In genomic region chr11:79466411-79466810, GRCh38 we compare ENCODE assay signal across 18 cellular contexts. TPM values are rescaled to one million over a fixed set of nuclear protein-coding genes. Genes with fewer than 3 reads are reported as not detected.
A peak's percentile ranks its signal among the peaks of the same experiment; 100 is the strongest.
DNase-seq lines count a peak whose midpoint lies in the region; ATAC-seq and TF ChIP-seq lines count a peak whose summit lies in the region.
"Had no signal": no experiment of that assay in that cellular context is flagged by ENCODE, and none has a peak within 500 bp of the region (broad histone marks: within the 10 kb centered on the region; RNA-seq: fewer than 3 reads in every experiment).

No MANE protein-coding gene starts in this region.

- H3K4me3 ChIP-seq in esophagus muscularis mucosa (no peak overlapping the region), OCI-LY7 (ENCODE audit: low read depth, low read length, poor library complexity, severe bottlenecking) (no peak overlapping the region), upper lobe of left lung (no peak overlapping the region)
- H3K4me3 ChIP-seq: cardiac muscle cell had no signal

- intact Hi-C loops in esophagus muscularis mucosa (cut with DNase I) (no loop called here), OCI-LY7 (cut with micrococcal nuclease; ENCODE audit: unreplicated experiment) (no loop called here)

- TF ChIP-seq POLR2A in esophagus muscularis mucosa (IDR thresholded peaks at IDR 0.05; ENCODE audit: low read depth) (no peak), upper lobe of left lung (IDR thresholded peaks at IDR 0.05) (no peak)

- no TSS peak for BruUV-seq in OCI-LY7 (replicated peaks; lab: Mats Ljungman, UMichigan)

- H3K27me3 ChIP-seq in esophagus muscularis mucosa (no peaks in the 10 kb centered on the region), upper lobe of left lung (no peaks in the 10 kb centered on the region)
- H3K27me3 ChIP-seq: cardiac muscle cell had no signal

- no peak overlapping the region for H3K27ac ChIP-seq in RWPE1
- no peak overlapping the region for H3K27ac ChIP-seq in esophagus muscularis mucosa (replicated peaks in 1 of 4)
- no peak overlapping the region for H3K27ac ChIP-seq in OCI-LY7 (ENCODE audit: low read depth, low read length, poor library complexity, severe bottlenecking)
- H3K27ac ChIP-seq in upper lobe of left lung: no peak overlapping the region
- H3K27ac ChIP-seq: cardiac muscle cell, VCaP had no signal

- TF ChIP-seq EP300 in esophagus muscularis mucosa (IDR thresholded peaks at IDR 0.05) (no peak), upper lobe of left lung (IDR thresholded peaks at IDR 0.05) (no peak)

- DNase-seq in EL (peak; percentile 30), RWPE1 (ENCODE audit: low spot score) (peak; percentile 45), esophagus muscularis mucosa (ENCODE audit: extremely low spot score) (peak; percentile 47), non-pigmented ciliary epithelial cell (ENCODE audit: low read depth) (peak; percentile 67), activated T-cell treated with anti-CD3 and anti-CD28 coated beads for 4 hours (no peak), OCI-LY7 (ENCODE audit: low spot score) (no peak), upper lobe of left lung (no peak)
- DNase-seq: activated CD8-positive, alpha-beta memory T cell treated with anti-CD3 and anti-CD28 coated beads for 24 hours; CD4-positive, CD25-positive, alpha-beta regulatory T cell; GDM1; NCI-H2081 treated with DMSO at 0.1 percent for 48 hours; NK-92 treated with Interleukin-12 subunit alpha and Interleukin-12 subunit beta, amount 100 ng/mL, for 24 hours; stimulated activated naive CD4-positive, alpha-beta T cell had no signal

- no peaks in the 10 kb centered on the region for H3K36me3 ChIP-seq in esophagus muscularis mucosa
- no peaks in the 10 kb centered on the region for H3K36me3 ChIP-seq in OCI-LY7 (ENCODE audit: insufficient read depth, low read length)
- H3K36me3 ChIP-seq in upper lobe of left lung: no peaks in the 10 kb centered on the region
- H3K36me3 ChIP-seq: cardiac muscle cell had no signal

- no peaks in the 10 kb centered on the region for H3K9me2 ChIP-seq in OCI-LY7 (ENCODE audit: insufficient read depth, low read length)

- no peak overlapping the region for H2AFZ ChIP-seq in OCI-LY7 (ENCODE audit: low read length)

- WGBS in esophagus muscularis mucosa: 40% methylated on average over 2 of the region's 2 CpGs
- 38 to 43% methylated on average over 2 of the region's 2 CpGs for WGBS in upper lobe of left lung, 2 donors

- CTCF ChIA-PET in RWPE1 (lab: Yijun Ruan, JAX) (no interaction called here), OCI-LY7 (lab: Charles Lee; ENCODE audit: unreplicated experiment) (no interaction called here)

- no peaks in the 10 kb centered on the region for H3K9me3 ChIP-seq in esophagus muscularis mucosa
- H3K9me3 ChIP-seq in OCI-LY7 (ENCODE audit: low read length): no peaks in the 10 kb centered on the region
- no peaks in the 10 kb centered on the region for H3K9me3 ChIP-seq in upper lobe of left lung

- no peak overlapping the region for H3K4me2 ChIP-seq in OCI-LY7 (ENCODE audit: low read length)

- no peak for ATAC-seq in HG03432 (IDR thresholded peaks at IDR 0.05; ENCODE audit: unreplicated experiment)
- no peak for ATAC-seq in upper lobe of left lung (ENCODE audit: low FRiP score in 2 of 2)
- ATAC-seq: sciatic nerve had no signal

- TF ChIP-seq CTCF in RWPE1 (conservative IDR thresholded peaks at IDR 0.05; ENCODE audit: low read depth): no peak
- TF ChIP-seq CTCF in esophagus muscularis mucosa (IDR thresholded peaks at IDR 0.05): no peak
- no peak for TF ChIP-seq CTCF in OCI-LY7 (conservative IDR thresholded peaks at IDR 0.05; ENCODE audit: low read length)
- TF ChIP-seq CTCF in upper lobe of left lung (IDR thresholded peaks at IDR 0.05): no peak

- no peaks in the 10 kb centered on the region for H3K79me2 ChIP-seq in OCI-LY7 (ENCODE audit: insufficient read depth, low read depth, low read length)

- H4K20me1 ChIP-seq in OCI-LY7 (ENCODE audit: insufficient read depth, low read length): no peaks in the 10 kb centered on the region

- POLR2A ChIA-PET in RWPE1 (lab: Yijun Ruan, JAX; ENCODE audit: low non-redundant PET) (no interaction called here), OCI-LY7 (lab: Charles Lee) (interaction anchor here (1.0 kb wide), 1 partner anchor 16 kb away, joined by 3 read pairs; no protein-coding TSS in a partner anchor)

- H3K4me1 ChIP-seq in esophagus muscularis mucosa (no peaks in the 10 kb centered on the region), OCI-LY7 (ENCODE audit: insufficient read depth, low read length, poor library complexity, severe bottlenecking) (no peaks in the 10 kb centered on the region), upper lobe of left lung (no peaks in the 10 kb centered on the region)

RNA-seq across cellular contexts. Expression of gene TENM4, which starts 25.6 kb away (rescaled TPM):
- total RNA-seq in esophagus muscularis mucosa: 1 to 10 TPM; 4.1 to 9.6 (median 8.0) TPM
- not detected in 2 replicates for total RNA-seq in OCI-LY7 (2014; rRNA removed; shearing (Covaris generic))
- not detected in 2 replicates for total RNA-seq in OCI-LY7 (2022)
- total RNA-seq in upper lobe of left lung: 10 to 100 TPM in 2 of 6 donors, 1 to 10 TPM in 3, under 1 TPM in 1; 0.11 to 20.0 (median 3.7) TPM
- total RNA-seq: CD4-positive, CD25-positive, alpha-beta regulatory T cell; lung microvascular endothelial cell had no signal

Comparison
In these comparisons a context has a peak if more than half of its experiments do, and no peak if none do; other contexts are left out.
1. DNase-seq: peak in EL (single experiment), RWPE1 (single experiment), esophagus muscularis mucosa (single experiment) and non-pigmented ciliary epithelial cell (single experiment); none in activated T-cell treated with anti-CD3 and anti-CD28 coated beads for 4 hours (single experiment), OCI-LY7 (single experiment) and upper lobe of left lung (0 of 2).